In the genomic region with DNA sequence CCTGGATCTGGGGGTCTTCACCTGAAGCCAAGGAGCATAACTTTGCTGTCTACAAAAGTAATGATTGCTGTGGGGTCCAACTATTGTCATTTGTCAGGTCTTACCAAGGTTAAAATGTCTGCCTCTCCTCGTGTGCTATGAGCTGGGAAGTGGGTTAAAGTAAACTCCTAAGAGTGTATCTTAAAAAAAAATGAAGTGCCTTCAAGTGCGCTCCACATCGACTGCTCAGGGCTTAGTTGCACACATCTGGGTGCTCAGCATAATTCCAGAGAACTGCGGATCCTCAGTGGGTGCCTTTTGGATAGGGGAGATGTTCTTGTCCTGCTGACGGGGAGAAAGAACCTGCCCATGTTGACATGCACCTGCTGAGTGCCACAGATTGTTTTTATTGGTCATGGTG, we compare ENCODE assay signal across 1 cellular context.
TF ChIP-seq lines count a peak whose summit lies in the region.

No MANE protein-coding gene starts in this region.

TF ChIP-seq in HepG2, 621 proteins besides CTCF, POLR2A, EP300 and RAD21:
- TF ChIP-seq ZNF136 (CRISPR knock-in tag; IDR thresholded peaks at IDR 0.05; ENCODE audit: low read depth) (no peak), SIX1 (CRISPR knock-in tag; IDR thresholded peaks at IDR 0.05; ENCODE audit: borderline replicate concordance) (no peak), ZNF816 (CRISPR knock-in tag; IDR thresholded peaks at IDR 0.05; ENCODE audit: borderline replicate concordance) (no peak), THYN1 (CRISPR knock-in tag; IDR thresholded peaks at IDR 0.05; ENCODE audit: borderline replicate concordance, low read depth) (no peak), KDM5A (IDR thresholded peaks at IDR 0.05; ENCODE audit: borderline replicate concordance, low read length) (no peak), HDAC2 (CRISPR knock-in tag; IDR thresholded peaks at IDR 0.05) (no peak), ZNF12 (CRISPR knock-in tag; IDR thresholded peaks at IDR 0.05) (no peak), SPEN (CRISPR knock-in tag; IDR thresholded peaks at IDR 0.05; ENCODE audit: low read depth) (no peak), SMC3 (IDR thresholded peaks at IDR 0.05; ENCODE audit: low read length) (no peak), MEIS2 (CRISPR knock-in tag; IDR thresholded peaks at IDR 0.05) (no peak), ZNF564 (CRISPR knock-in tag; IDR thresholded peaks at IDR 0.05) (no peak), ISX (CRISPR knock-in tag; conservative IDR thresholded peaks at IDR 0.05) (no peak), PCBP1 (IDR thresholded peaks at IDR 0.05; ENCODE audit: borderline replicate concordance, low read depth, low read length) (no peak)
- TF ChIP-seq, protein P1, sequence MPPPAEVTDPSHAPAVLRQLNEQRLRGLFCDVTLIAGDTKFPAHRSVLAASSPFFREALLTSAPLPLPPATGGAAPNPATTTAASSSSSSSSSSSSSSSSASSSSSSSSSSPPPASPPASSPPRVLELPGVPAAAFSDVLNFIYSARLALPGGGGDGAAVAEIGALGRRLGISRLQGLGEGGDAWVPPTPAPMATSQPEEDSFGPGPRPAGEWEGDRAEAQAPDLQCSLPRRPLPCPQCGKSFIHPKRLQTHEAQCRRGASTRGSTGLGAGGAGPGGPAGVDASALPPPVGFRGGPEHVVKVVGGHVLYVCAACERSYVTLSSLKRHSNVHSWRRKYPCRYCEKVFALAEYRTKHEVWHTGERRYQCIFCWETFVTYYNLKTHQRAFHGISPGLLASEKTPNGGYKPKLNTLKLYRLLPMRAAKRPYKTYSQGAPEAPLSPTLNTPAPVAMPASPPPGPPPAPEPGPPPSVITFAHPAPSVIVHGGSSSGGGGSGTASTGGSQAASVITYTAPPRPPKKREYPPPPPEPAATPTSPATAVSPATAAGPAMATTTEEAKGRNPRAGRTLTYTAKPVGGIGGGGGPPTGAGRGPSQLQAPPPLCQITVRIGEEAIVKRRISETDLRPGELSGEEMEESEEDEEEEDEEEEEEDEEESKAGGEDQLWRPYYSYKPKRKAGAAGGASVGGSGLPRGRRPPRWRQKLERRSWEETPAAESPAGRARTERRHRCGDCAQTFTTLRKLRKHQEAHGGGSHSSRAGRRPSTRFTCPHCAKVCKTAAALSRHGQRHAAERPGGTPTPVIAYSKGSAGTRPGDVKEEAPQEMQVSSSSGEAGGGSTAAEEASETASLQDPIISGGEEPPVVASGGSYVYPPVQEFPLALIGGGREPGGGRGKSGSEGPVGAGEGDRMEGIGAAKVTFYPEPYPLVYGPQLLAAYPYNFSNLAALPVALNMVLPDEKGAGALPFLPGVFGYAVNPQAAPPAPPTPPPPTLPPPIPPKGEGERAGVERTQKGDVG (CRISPR knock-in tag; IDR thresholded peaks at IDR 0.05; ENCODE audit: borderline replicate concordance) = no peak
- TF ChIP-seq, protein P2, sequence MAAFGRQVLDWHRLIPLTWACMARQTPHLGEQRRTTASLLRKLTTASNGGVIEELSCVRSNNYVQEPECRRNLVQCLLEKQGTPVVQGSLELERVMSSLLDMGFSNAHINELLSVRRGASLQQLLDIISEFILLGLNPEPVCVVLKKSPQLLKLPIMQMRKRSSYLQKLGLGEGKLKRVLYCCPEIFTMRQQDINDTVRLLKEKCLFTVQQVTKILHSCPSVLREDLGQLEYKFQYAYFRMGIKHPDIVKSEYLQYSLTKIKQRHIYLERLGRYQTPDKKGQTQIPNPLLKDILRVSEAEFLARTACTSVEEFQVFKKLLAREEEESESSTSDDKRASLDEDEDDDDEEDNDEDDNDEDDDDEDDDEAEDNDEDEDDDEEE (CRISPR knock-in tag; IDR thresholded peaks at IDR 0.05) = no peak
- TF ChIP-seq, protein P3, sequence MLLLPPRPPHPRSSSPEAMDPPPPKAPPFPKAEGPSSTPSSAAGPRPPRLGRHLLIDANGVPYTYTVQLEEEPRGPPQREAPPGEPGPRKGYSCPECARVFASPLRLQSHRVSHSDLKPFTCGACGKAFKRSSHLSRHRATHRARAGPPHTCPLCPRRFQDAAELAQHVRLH (CRISPR knock-in tag; IDR thresholded peaks at IDR 0.05; ENCODE audit: borderline replicate concordance, low read depth) = no peak
